Comparison of ENCODE assay signal across 21 cellular contexts in genomic region chr2:215553946-215554345, GRCh38.
DNase-seq lines count a peak whose midpoint lies in the region; ATAC-seq, FAIRE-seq and TF ChIP-seq lines count a peak whose summit lies in the region.
"Had no signal": no experiment of that assay in that cellular context is flagged by ENCODE, and none has a peak within 500 bp of the region (broad histone marks: within the 10 kb centered on the region; RNA-seq: fewer than 3 reads in every experiment).

No MANE protein-coding gene starts in this region.

- H2AFZ ChIP-seq in Karpas-422 (ENCODE audit: low read length) (no peak overlapping the region), SU-DHL-6 (ENCODE audit: low read depth, low read length, severe bottlenecking) (no peak overlapping the region), HepG2 (ENCODE audit: low read length) (no peak overlapping the region)

- no peak overlapping the region for H3K4me3 ChIP-seq in Karpas-422 (ENCODE audit: low read length)
- H3K4me3 ChIP-seq in SU-DHL-6 (ENCODE audit: insufficient read depth, low read length, poor library complexity, severe bottlenecking) = no peak overlapping the region
- H3K4me3 ChIP-seq in HepG2 (replicated peaks in 1 of 3; ENCODE audit: insufficient read depth in 1 of 3, low read depth in 2 of 3, low read length in 3 of 3) = no peak overlapping the region
- H3K4me3 ChIP-seq in lower leg skin (ENCODE audit: low read depth, poor library complexity, severe bottlenecking) = no peak overlapping the region
- H3K4me3 ChIP-seq: breast epithelium, tibial nerve had no signal

- H3K27ac ChIP-seq in Karpas-422 (ENCODE audit: low read length) (no peak overlapping the region), SU-DHL-6 (ENCODE audit: low read depth, low read length) (no peak overlapping the region), HepG2 (ENCODE audit: extremely low read length, insufficient read depth, low read length) (no peak overlapping the region)
- H3K27ac ChIP-seq: breast epithelium, HL-60, tibial nerve had no signal

- H3F3A ChIP-seq in SU-DHL-6 (ENCODE audit: insufficient read depth) = no peaks in the 10 kb centered on the region

- H3K9me3 ChIP-seq in Karpas-422 (ENCODE audit: low read length) (no peaks in the 10 kb centered on the region), SU-DHL-6 (ENCODE audit: insufficient read depth, low read length) (no peaks in the 10 kb centered on the region), HepG2 (ENCODE audit: low read length) (no peaks in the 10 kb centered on the region)
- H3K9me3 ChIP-seq: breast epithelium, tibial nerve had no signal

- H3K27me3 ChIP-seq in Karpas-422 (ENCODE audit: low read length) (no peaks in the 10 kb centered on the region), SU-DHL-6 (ENCODE audit: low read length) (no peaks in the 10 kb centered on the region), HepG2 (ENCODE audit: control insufficient read depth in 1 of 2, insufficient read depth in 2 of 2, low read length in 2 of 2) (no peaks in the 10 kb centered on the region)
- H3K27me3 ChIP-seq: breast epithelium, tibial nerve had no signal

- no peak for TF ChIP-seq EP300 in HepG2 (IDR thresholded peaks at IDR 0.05; ENCODE audit: low read depth in 2 of 2, low read length in 2 of 2)
- no peak for TF ChIP-seq EP300 in HepG2 (CRISPR knock-in tag; IDR thresholded peaks at IDR 0.05; ENCODE audit: borderline replicate concordance)

- TF ChIP-seq CTCF in SU-DHL-6 (IDR thresholded peaks at IDR 0.05; ENCODE audit: insufficient read depth, low read length, poor library complexity, severe bottlenecking) (peak; percentile 11), HepG2 (CRISPR knock-in tag; IDR thresholded peaks at IDR 0.05) (no peak), lower leg skin (IDR thresholded peaks at IDR 0.05) (no peak)

- H3K79me2 ChIP-seq in Karpas-422 (ENCODE audit: low read length) (no peaks in the 10 kb centered on the region), SU-DHL-6 (ENCODE audit: insufficient read depth, low read length) (no peaks in the 10 kb centered on the region), HepG2 (ENCODE audit: insufficient read depth, low read length) (no peaks in the 10 kb centered on the region)

- ATAC-seq in HepG2 = no peak
- no peak for ATAC-seq in Right ventricle myocardium inferior
- ATAC-seq: CD8-positive, alpha-beta T cell; right cardiac atrium had no signal

- POLR2A ChIA-PET in HepG2 (lab: Yijun Ruan, JAX) = no interaction called here

- TF ChIP-seq RAD21 in HepG2 (CRISPR knock-in tag; IDR thresholded peaks at IDR 0.05) = no peak

- TF ChIP-seq POLR2A in HepG2 (IDR thresholded peaks at IDR 0.05; ENCODE audit: insufficient read depth in 1 of 2, low read depth in 2 of 2, low read length in 2 of 2) = no peak
- no peak for TF ChIP-seq POLR2A in lower leg skin (IDR thresholded peaks at IDR 0.05)

- H4K20me1 ChIP-seq in Karpas-422 (ENCODE audit: insufficient read depth, low read depth, low read length) (no peaks in the 10 kb centered on the region), SU-DHL-6 (ENCODE audit: low read depth, low read length) (no peaks in the 10 kb centered on the region), HepG2 (ENCODE audit: insufficient read depth, low read length) (no peaks in the 10 kb centered on the region)

- CTCF ChIA-PET in HepG2 (lab: Yijun Ruan, JAX; ENCODE audit: low intra/inter-chr PET ratio, low total read pairs) = no interaction called here

- in situ Hi-C loops in HepG2 (cut with HindIII; ENCODE audit: extremely low pct_ligation_motif_present, low pct_unique_long_range_greater_than_20kb) = no loop called here

- no peak for FAIRE-seq in HepG2 (lab: Jason Lieb, UNC)
- FAIRE-seq: frontal cortex had no signal

- H3K36me3 ChIP-seq in Karpas-422 (ENCODE audit: insufficient read depth, low read length) = no peaks in the 10 kb centered on the region
- no peaks in the 10 kb centered on the region for H3K36me3 ChIP-seq in SU-DHL-6 (ENCODE audit: low read length)
- no peaks in the 10 kb centered on the region for H3K36me3 ChIP-seq in HepG2 (replicated peaks in 1 of 2; ENCODE audit: control insufficient read depth in 1 of 2, insufficient read depth in 2 of 2, low read length in 2 of 2)
- H3K36me3 ChIP-seq: breast epithelium, tibial nerve had no signal

- 90% methylated on average over 3 of the region's 3 CpGs for WGBS in HepG2 (ENCODE audit: low lambda C conversion rate)
- 94 to 98% methylated on average over 3 of the region's 3 CpGs for WGBS in lower leg skin, 2 donors

- no TSS peak for BruUV-seq in HepG2 (replicated peaks; lab: Mats Ljungman, UMichigan)

- H3K9ac ChIP-seq in Karpas-422 (ENCODE audit: low read length) = no peak overlapping the region
- no peak overlapping the region for H3K9ac ChIP-seq in SU-DHL-6 (ENCODE audit: low read length)
- H3K9ac ChIP-seq in HepG2 (ENCODE audit: insufficient read depth, low read depth, low read length) = no peak overlapping the region

- peaks cover 22% of the 10 kb centered on the region for H3K4me1 ChIP-seq in Karpas-422 (ENCODE audit: low read length)
- peaks cover 28% of the 10 kb centered on the region for H3K4me1 ChIP-seq in HepG2 (ENCODE audit: insufficient read depth, low read length)
- H3K4me1 ChIP-seq: breast epithelium, tibial nerve had no signal

- intact Hi-C loops in HepG2 (cut with micrococcal nuclease; ENCODE audit: unreplicated experiment) = no loop called here
- intact Hi-C loops in Right ventricle myocardium inferior (cut with DNase I) = no loop called here
- intact Hi-C loops in lower leg skin (cut with DNase I; ENCODE audit: low total_unique reads) = no loop called here

- H3K9me2 ChIP-seq in Karpas-422 (replicated peaks; ENCODE audit: insufficient read depth, low read length) (no peaks in the 10 kb centered on the region), SU-DHL-6 (replicated peaks; ENCODE audit: insufficient read depth, low read length) (no peaks in the 10 kb centered on the region)

- no peak overlapping the region for H3K4me2 ChIP-seq in Karpas-422 (ENCODE audit: low read depth, low read length, poor library complexity, severe bottlenecking)
- H3K4me2 ChIP-seq in SU-DHL-6 (ENCODE audit: low read depth, low read length, poor library complexity, severe bottlenecking) = no peak overlapping the region
- no peak overlapping the region for H3K4me2 ChIP-seq in HepG2 (ENCODE audit: low read depth, low read length)

- peak; percentile 3 for DNase-seq in DMS 273 (lab: John Stamatoyannopoulos, UW; ENCODE audit: unreplicated experiment)
- no peak for DNase-seq in DMS 273 treated with DMSO at 0.1 percent for 48 hours (lab: John Stamatoyannopoulos, UW)
- DNase-seq in Karpas-422 = peak; percentile 69
- no peak for DNase-seq in HepG2 (ENCODE audit: low spot score)
- DNase-seq in Right ventricle myocardium inferior (ENCODE audit: missing footprints) = no peak
- no peak for DNase-seq in lower leg skin (ENCODE audit: low spot score in 2 of 2)
- no peak for DNase-seq in NCI-H345 (lab: John Stamatoyannopoulos, UW)
- DNase-seq: 8988T; activated naive CD4-positive, alpha-beta T cell treated with Interleukin-2 at 50 U/mL for 16 hours; CD8-positive, alpha-beta T cell; effector CD8-positive, alpha-beta T cell; GF-D8; H7; right cardiac atrium; SIG-M5; stimulated activated CD4-positive, alpha-beta T cell treated with anti-CD3 and anti-CD28 coated beads, Interleukin-4, amount 100 ng/mL, for 1 hour had no signal

TF ChIP-seq in HepG2, 621 proteins besides CTCF, POLR2A, EP300 and RAD21:
- TF ChIP-seq ZNF292 (CRISPR knock-in tag; IDR thresholded peaks at IDR 0.05; ENCODE audit: borderline replicate concordance, low read depth) = no peak
- peak; percentile 86 for TF ChIP-seq ZNF629 (CRISPR knock-in tag; conservative IDR thresholded peaks at IDR 0.05)
- peak; percentile 49; the same call in 1 of the 2 replicates for TF ChIP-seq ZNF574 (CRISPR knock-in tag; IDR thresholded peaks at IDR 0.05)
- no peak for TF ChIP-seq ZNF777 (CRISPR knock-in tag; IDR thresholded peaks at IDR 0.05)

Comparison
In these comparisons a context has a peak if more than half of its experiments do, and no peak if none do; other contexts are left out.
1. DNase-seq: peak in DMS 273 (single experiment) and Karpas-422 (single experiment); none in DMS 273 treated with DMSO at 0.1 percent for 48 hours (single experiment), HepG2 (single experiment), Right ventricle myocardium inferior (single experiment), lower leg skin (0 of 2) and NCI-H345 (single experiment).